ENCODE assay signal across 27 cellular contexts in genomic region chr17:74921769-74922168, GRCh38. TPM values are rescaled to one million over a fixed set of nuclear protein-coding genes. Genes with fewer than 3 reads are reported as not detected.
"Had no signal": no experiment of that assay in that cellular context is flagged by ENCODE, and none has a peak within 500 bp of the region (broad histone marks: within the 10 kb centered on the region; RNA-seq: fewer than 3 reads in every experiment).

No MANE protein-coding gene starts in this region.

- H3K27ac ChIP-seq: ascending aorta, body of pancreas, VCaP had no signal

- H3K4me3 Mint-ChIP-seq: activated CD4-positive, alpha-beta memory T cell treated with anti-CD3 and anti-CD28 coated beads for 36 hours; activated CD4-positive, alpha-beta T cell treated with anti-CD3 and anti-CD28 coated beads, Interleukin-2, amount 10 ng/mL, durations not matched to agents 7 days and 5 days; activated naive CD8-positive, alpha-beta T cell treated with anti-CD3 and anti-CD28 coated beads, Interleukin-2, amount 50 U/mL, for 24 hours; activated T-cell treated with anti-CD3 and anti-CD28 coated beads, Interleukin-2, amount 50 U/mL, for 4 hours had no signal

- DNase-seq: activated CD4-positive, alpha-beta memory T cell treated with anti-CD3 and anti-CD28 coated beads for 36 hours; activated CD4-positive, alpha-beta T cell treated with anti-CD3 and anti-CD28 coated beads, Interleukin-2, amount 10 ng/mL, durations not matched to agents 7 days and 5 days; activated CD4-positive, CD25-positive, alpha-beta regulatory T cell; activated CD8-positive, alpha-beta memory T cell treated with anti-CD3 and anti-CD28 coated beads for 24 hours; activated effector memory CD4-positive, alpha-beta T cell treated with anti-CD3 and anti-CD28 coated beads, Interleukin-2, amount 50 U/mL, for 16 hours; activated naive CD4-positive, alpha-beta T cell treated with Interleukin-2 at 50 U/mL for 16 hours; activated naive CD8-positive, alpha-beta T cell treated with anti-CD3 and anti-CD28 coated beads, Interleukin-2, amount 50 U/mL, for 24 hours; activated T-cell treated with anti-CD3 and anti-CD28 coated beads, Interleukin-2, amount 50 U/mL, for 4 hours; amniotic stem cell; body of pancreas; central memory CD4-positive, alpha-beta T cell; KBM-7; NCI-H1092; NCI-H1694; NCI-H2029; NCI-H2107; NCI-H524; PC-3; SHP77 treated with DMSO at 0.1 percent for 48 hours; T-helper 2 cell had no signal

- H3K9me3 Mint-ChIP-seq: activated CD4-positive, alpha-beta memory T cell treated with anti-CD3 and anti-CD28 coated beads for 36 hours; activated CD4-positive, alpha-beta T cell treated with anti-CD3 and anti-CD28 coated beads, Interleukin-2, amount 10 ng/mL, durations not matched to agents 7 days and 5 days; activated naive CD4-positive, alpha-beta T cell treated with anti-CD3 and anti-CD28 coated beads, Interleukin-2, amount 50 U/mL, for 72 hours; activated naive CD8-positive, alpha-beta T cell treated with anti-CD3 and anti-CD28 coated beads, Interleukin-2, amount 50 U/mL, for 24 hours; activated T-cell treated with anti-CD3 and anti-CD28 coated beads, Interleukin-2, amount 50 U/mL, for 4 hours had no signal

- H3K36me3 ChIP-seq: ascending aorta had no signal

- H3K4me1 Mint-ChIP-seq: activated CD4-positive, alpha-beta T cell treated with anti-CD3 and anti-CD28 coated beads, Interleukin-2, amount 10 ng/mL, durations not matched to agents 7 days and 5 days had no signal

- H3K27ac Mint-ChIP-seq: activated CD4-positive, alpha-beta memory T cell treated with anti-CD3 and anti-CD28 coated beads for 36 hours; activated CD4-positive, alpha-beta T cell treated with anti-CD3 and anti-CD28 coated beads, Interleukin-2, amount 10 ng/mL, durations not matched to agents 7 days and 5 days; activated naive CD4-positive, alpha-beta T cell treated with anti-CD3 and anti-CD28 coated beads, Interleukin-2, amount 50 U/mL, for 72 hours; activated naive CD8-positive, alpha-beta T cell treated with anti-CD3 and anti-CD28 coated beads, Interleukin-2, amount 50 U/mL, for 24 hours had no signal

- H3K9me3 ChIP-seq: ascending aorta, body of pancreas had no signal

- ATAC-seq: activated naive CD4-positive, alpha-beta T cell treated with anti-CD3 and anti-CD28 coated beads, Interleukin-2, amount 50 U/mL, for 72 hours; activated naive CD8-positive, alpha-beta T cell treated with anti-CD3 and anti-CD28 coated beads, Interleukin-2, amount 50 U/mL, for 24 hours; activated T-cell treated with anti-CD3 and anti-CD28 coated beads, Interleukin-2, amount 50 U/mL, for 4 hours; body of pancreas; PC-3 had no signal

- H3K4me3 ChIP-seq: ascending aorta, body of pancreas had no signal

- H3K36me3 Mint-ChIP-seq: activated CD4-positive, alpha-beta memory T cell treated with anti-CD3 and anti-CD28 coated beads for 36 hours had no signal

RNA-seq across cellular contexts. Expression of gene USH1G, which starts 1.3 kb away (rescaled TPM):
- total RNA-seq: activated CD4-positive, alpha-beta memory T cell treated with anti-CD3 and anti-CD28 coated beads for 36 hours; activated CD4-positive, alpha-beta T cell treated with anti-CD3 and anti-CD28 coated beads, Interleukin-2, amount 10 ng/mL, durations not matched to agents 7 days and 5 days; activated naive CD4-positive, alpha-beta T cell treated with anti-CD3 and anti-CD28 coated beads, Interleukin-2, amount 50 U/mL, for 72 hours; activated T-cell treated with anti-CD3 and anti-CD28 coated beads, Interleukin-2, amount 50 U/mL, for 4 hours; ascending aorta; LHCN-M2; M059J; SK-MEL-5 had no signal

RNA-seq across cellular contexts. Expression of gene OTOP2, which starts 2.3 kb away (rescaled TPM):
- total RNA-seq: activated CD4-positive, alpha-beta memory T cell treated with anti-CD3 and anti-CD28 coated beads for 36 hours; activated CD4-positive, alpha-beta T cell treated with anti-CD3 and anti-CD28 coated beads, Interleukin-2, amount 10 ng/mL, durations not matched to agents 7 days and 5 days; activated naive CD4-positive, alpha-beta T cell treated with anti-CD3 and anti-CD28 coated beads, Interleukin-2, amount 50 U/mL, for 72 hours; activated T-cell treated with anti-CD3 and anti-CD28 coated beads, Interleukin-2, amount 50 U/mL, for 4 hours; ascending aorta; body of pancreas; bronchial epithelial cell; LHCN-M2; M059J; PC-3; SK-MEL-5 had no signal

RNA-seq across cellular contexts. Expression of gene OTOP3, which starts 13.9 kb away (rescaled TPM):
- total RNA-seq: activated CD4-positive, alpha-beta memory T cell treated with anti-CD3 and anti-CD28 coated beads for 36 hours; activated CD4-positive, alpha-beta T cell treated with anti-CD3 and anti-CD28 coated beads, Interleukin-2, amount 10 ng/mL, durations not matched to agents 7 days and 5 days; activated naive CD4-positive, alpha-beta T cell treated with anti-CD3 and anti-CD28 coated beads, Interleukin-2, amount 50 U/mL, for 72 hours; activated T-cell treated with anti-CD3 and anti-CD28 coated beads, Interleukin-2, amount 50 U/mL, for 4 hours; ascending aorta; LHCN-M2; M059J; PC-3; SK-MEL-5 had no signal

RNA-seq across cellular contexts. Expression of gene FADS6, which starts 28.3 kb away (rescaled TPM):
- total RNA-seq: activated CD4-positive, alpha-beta memory T cell treated with anti-CD3 and anti-CD28 coated beads for 36 hours; activated CD4-positive, alpha-beta T cell treated with anti-CD3 and anti-CD28 coated beads, Interleukin-2, amount 10 ng/mL, durations not matched to agents 7 days and 5 days; activated naive CD4-positive, alpha-beta T cell treated with anti-CD3 and anti-CD28 coated beads, Interleukin-2, amount 50 U/mL, for 72 hours; activated T-cell treated with anti-CD3 and anti-CD28 coated beads, Interleukin-2, amount 50 U/mL, for 4 hours; ascending aorta; body of pancreas; bronchial epithelial cell; LHCN-M2; M059J; PC-3; SK-MEL-5 had no signal
